In genomic region chr9:125430611-125431305, GRCh38 we compare ENCODE assay signal across 21 cellular contexts.
"Had no signal": no experiment of that assay in that cellular context is flagged by ENCODE, and none has a peak within 500 bp of the region (broad histone marks: within the 10 kb centered on the region; RNA-seq: fewer than 3 reads in every experiment).

No MANE protein-coding gene starts in this region.

- H3K27ac Mint-ChIP-seq: activated CD4-positive, alpha-beta T cell treated with anti-CD3 and anti-CD28 coated beads, Interleukin-2, amount 10 ng/mL, durations not matched to agents 24 days and 14 days; activated CD8-positive, alpha-beta T cell treated with anti-CD3 and anti-CD28 coated beads for 36 hours; activated naive CD4-positive, alpha-beta T cell treated with anti-CD3 and anti-CD28 coated beads for 36 hours; activated T-helper 17 cell treated with anti-CD3 and anti-CD28 coated beads, Interleukin-2, amount 50 U/mL, for 72 hours; stimulated activated naive CD8-positive, alpha-beta T cell treated with anti-CD3 and anti-CD28 coated beads, Interleukin-15, Interleukin-2, amounts not matched to agents 100 ng/mL and 50 ng/mL, for 24 hours had no signal

- ATAC-seq: activated CD8-positive, alpha-beta T cell treated with anti-CD3 and anti-CD28 coated beads for 36 hours; activated T-helper 17 cell treated with anti-CD3 and anti-CD28 coated beads, Interleukin-2, amount 50 U/mL, for 72 hours had no signal

- H3K4me3 Mint-ChIP-seq: activated CD4-positive, alpha-beta T cell treated with anti-CD3 and anti-CD28 coated beads, Interleukin-2, amount 10 ng/mL, durations not matched to agents 24 days and 14 days; activated CD8-positive, alpha-beta T cell treated with anti-CD3 and anti-CD28 coated beads for 36 hours; activated naive CD4-positive, alpha-beta T cell treated with anti-CD3 and anti-CD28 coated beads for 36 hours; activated T-helper 17 cell treated with anti-CD3 and anti-CD28 coated beads, Interleukin-2, amount 50 U/mL, for 72 hours; central memory CD8-positive, alpha-beta T cell; stimulated activated naive CD8-positive, alpha-beta T cell treated with anti-CD3 and anti-CD28 coated beads, Interleukin-15, Interleukin-2, amounts not matched to agents 100 ng/mL and 50 ng/mL, for 24 hours had no signal

- H3K27me3 ChIP-seq: ascending aorta, colonic mucosa, transverse colon had no signal

- H3K4me1 ChIP-seq: ascending aorta, colonic mucosa had no signal

- FAIRE-seq: endometrium, islet of Langerhans had no signal

- H3K9me3 Mint-ChIP-seq: activated CD4-positive, alpha-beta T cell treated with anti-CD3 and anti-CD28 coated beads, Interleukin-2, amount 10 ng/mL, durations not matched to agents 24 days and 14 days; activated CD8-positive, alpha-beta T cell treated with anti-CD3 and anti-CD28 coated beads for 36 hours; activated naive CD4-positive, alpha-beta T cell treated with anti-CD3 and anti-CD28 coated beads for 36 hours; activated T-helper 17 cell treated with anti-CD3 and anti-CD28 coated beads, Interleukin-2, amount 50 U/mL, for 72 hours; central memory CD8-positive, alpha-beta T cell; stimulated activated naive CD8-positive, alpha-beta T cell treated with anti-CD3 and anti-CD28 coated beads, Interleukin-15, Interleukin-2, amounts not matched to agents 100 ng/mL and 50 ng/mL, for 24 hours had no signal

- H3K27ac ChIP-seq: ascending aorta, colonic mucosa, transverse colon had no signal

- H3K9me3 ChIP-seq: ascending aorta, colonic mucosa, transverse colon had no signal

- H3K36me3 ChIP-seq: ascending aorta, colonic mucosa, transverse colon had no signal

- DNase-seq: activated CD4-positive, alpha-beta T cell treated with anti-CD3 and anti-CD28 coated beads, Interleukin-2, amount 10 ng/mL, durations not matched to agents 24 days and 14 days; activated CD8-positive, alpha-beta T cell treated with anti-CD3 and anti-CD28 coated beads for 36 hours; activated naive CD4-positive, alpha-beta T cell treated with anti-CD3 and anti-CD28 coated beads for 36 hours; activated T-cell treated with anti-CD3 and anti-CD28 coated beads, Interleukin-2, amount 50 U/mL, for 1 hour; colonic mucosa; erythroblast; foreskin melanocyte; glutamatergic neuron; hippocampal formation; mammary epithelial cell; retina; stimulated activated CD4-positive, alpha-beta T cell treated with anti-CD3 and anti-CD28 coated beads, Interleukin-12 subunit alpha, Interleukin-12 subunit beta, amount 100 ng/mL, for 4 hours; stimulated activated CD4-positive, alpha-beta T cell treated with anti-CD3 and anti-CD28 coated beads, Interleukin-1b, Interleukin-23, amount 100 ng/mL, for 48 hours; T1000; transverse colon had no signal

- H3K4me1 Mint-ChIP-seq: activated CD4-positive, alpha-beta T cell treated with anti-CD3 and anti-CD28 coated beads, Interleukin-2, amount 10 ng/mL, durations not matched to agents 24 days and 14 days; activated T-helper 17 cell treated with anti-CD3 and anti-CD28 coated beads, Interleukin-2, amount 50 U/mL, for 72 hours; central memory CD8-positive, alpha-beta T cell had no signal

- H3K4me3 ChIP-seq: ascending aorta, colonic mucosa, transverse colon had no signal

- H3K27me3 Mint-ChIP-seq: activated CD4-positive, alpha-beta T cell treated with anti-CD3 and anti-CD28 coated beads, Interleukin-2, amount 10 ng/mL, durations not matched to agents 24 days and 14 days; activated CD8-positive, alpha-beta T cell treated with anti-CD3 and anti-CD28 coated beads for 36 hours; activated T-helper 17 cell treated with anti-CD3 and anti-CD28 coated beads, Interleukin-2, amount 50 U/mL, for 72 hours; central memory CD8-positive, alpha-beta T cell; stimulated activated naive CD8-positive, alpha-beta T cell treated with anti-CD3 and anti-CD28 coated beads, Interleukin-15, Interleukin-2, amounts not matched to agents 100 ng/mL and 50 ng/mL, for 24 hours had no signal
